1 cellular context compared by ENCODE assay signal in genomic region chr4:169417629-169418282, GRCh38.
TF ChIP-seq lines count a peak whose summit lies in the region.

No MANE protein-coding gene starts in this region.

TF ChIP-seq in GM12878, 131 proteins besides CTCF, POLR2A, EP300 and RAD21 (continued from another document):
- no peak for TF ChIP-seq PRDM15 (CRISPR knock-in tag; IDR thresholded peaks at IDR 0.05)
